In the genomic region with DNA sequence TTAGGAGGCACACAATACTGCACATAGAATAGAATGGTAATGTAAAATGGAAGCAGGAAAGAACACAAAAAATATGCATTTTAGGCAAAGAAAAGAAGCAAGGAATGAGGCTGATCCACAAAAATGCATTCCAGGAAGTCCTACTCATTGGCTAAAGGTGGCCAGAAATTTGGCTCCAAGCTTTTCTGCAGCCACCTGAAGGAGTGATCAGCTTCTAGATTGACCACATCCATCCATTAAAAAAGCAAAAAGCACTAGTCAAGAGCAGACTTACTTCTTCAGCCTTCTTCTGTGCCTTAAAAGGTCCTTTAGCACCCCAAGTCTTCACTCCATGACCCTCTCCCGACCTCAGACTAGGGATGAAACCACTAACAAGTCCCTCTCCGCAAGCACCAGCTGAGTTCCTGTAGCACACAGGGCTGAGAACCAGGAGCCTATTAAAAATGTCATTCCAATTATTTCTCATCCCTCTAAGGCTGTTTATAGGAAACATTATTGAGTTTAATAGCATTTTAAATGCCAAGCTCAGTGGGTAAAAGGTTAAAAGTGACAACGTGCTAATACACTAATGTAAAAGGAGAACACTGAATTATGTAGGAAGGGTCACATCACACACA, we compare ENCODE assay signal across 1 cellular context.
TF ChIP-seq lines count a peak whose summit lies in the region.

No MANE protein-coding gene starts in this region.

TF ChIP-seq in SK-N-SH, 30 proteins besides CTCF, POLR2A, EP300 and RAD21 (continued from another document):
- 0 out of 2 replicates have a peak, but pooled peaks have one; percentile 3 for TF ChIP-seq JUND (IDR thresholded peaks at IDR 0.05)
- TF ChIP-seq FOSL2 (IDR thresholded peaks at IDR 0.05; ENCODE audit: borderline replicate concordance, low read depth), result 0 out of 2 replicates have a peak, but pooled peaks have one; percentile 32
